ENCODE assay signal across 2 cellular contexts in genomic region chr17:21338991-21339390, GRCh38. TPM values are rescaled to one million over a fixed set of nuclear protein-coding genes. Genes with fewer than 3 reads are reported as not detected.
"Had no signal": no experiment of that assay in that cellular context is flagged by ENCODE, and none has a peak within 500 bp of the region (broad histone marks: within the 10 kb centered on the region; RNA-seq: fewer than 3 reads in every experiment).

No MANE protein-coding gene starts in this region.

RNA-seq across cellular contexts. Expression of gene KCNJ12, which starts 37.2 kb away (rescaled TPM):
- total RNA-seq: lung microvascular endothelial cell; naive thymus-derived CD8-positive, alpha-beta T cell had no signal
